Comparison of ENCODE assay signal across 1 cellular context in the genomic region with DNA sequence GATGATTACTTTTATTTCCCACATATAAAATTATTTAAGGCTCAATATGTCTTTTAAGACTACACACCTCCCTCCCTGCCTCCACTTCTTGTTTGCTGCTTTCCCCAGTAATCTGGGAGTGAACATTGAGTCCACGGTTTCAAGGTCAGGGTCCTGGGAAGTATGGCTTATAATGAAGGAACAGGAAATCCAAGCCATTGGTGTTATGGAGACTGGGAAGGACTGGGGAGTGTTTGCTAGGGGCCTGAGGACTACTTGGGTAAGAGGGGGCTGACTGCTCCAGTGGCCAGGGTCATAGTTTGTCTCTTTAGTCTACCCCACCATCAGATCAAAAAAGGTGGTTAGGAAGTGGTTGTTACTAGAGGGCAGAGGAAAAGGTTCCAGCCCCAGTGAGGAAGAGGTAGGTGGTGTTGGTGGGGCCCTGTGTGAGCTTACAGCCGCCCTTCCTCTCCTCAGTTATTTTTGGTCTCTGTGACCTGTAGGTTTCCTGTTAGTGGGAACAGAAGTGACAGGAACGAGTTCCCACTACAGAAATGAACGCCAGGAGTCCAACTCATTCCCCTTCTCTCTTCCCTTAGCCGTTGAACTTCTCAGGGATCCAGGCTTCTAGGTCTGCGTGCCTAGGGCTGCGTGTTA.
TF ChIP-seq lines count a peak whose summit lies in the region.

No MANE protein-coding gene starts in this region.

TF ChIP-seq in HCT116, 20 proteins besides CTCF, POLR2A, EP300 and RAD21:
- TF ChIP-seq, protein P1, sequence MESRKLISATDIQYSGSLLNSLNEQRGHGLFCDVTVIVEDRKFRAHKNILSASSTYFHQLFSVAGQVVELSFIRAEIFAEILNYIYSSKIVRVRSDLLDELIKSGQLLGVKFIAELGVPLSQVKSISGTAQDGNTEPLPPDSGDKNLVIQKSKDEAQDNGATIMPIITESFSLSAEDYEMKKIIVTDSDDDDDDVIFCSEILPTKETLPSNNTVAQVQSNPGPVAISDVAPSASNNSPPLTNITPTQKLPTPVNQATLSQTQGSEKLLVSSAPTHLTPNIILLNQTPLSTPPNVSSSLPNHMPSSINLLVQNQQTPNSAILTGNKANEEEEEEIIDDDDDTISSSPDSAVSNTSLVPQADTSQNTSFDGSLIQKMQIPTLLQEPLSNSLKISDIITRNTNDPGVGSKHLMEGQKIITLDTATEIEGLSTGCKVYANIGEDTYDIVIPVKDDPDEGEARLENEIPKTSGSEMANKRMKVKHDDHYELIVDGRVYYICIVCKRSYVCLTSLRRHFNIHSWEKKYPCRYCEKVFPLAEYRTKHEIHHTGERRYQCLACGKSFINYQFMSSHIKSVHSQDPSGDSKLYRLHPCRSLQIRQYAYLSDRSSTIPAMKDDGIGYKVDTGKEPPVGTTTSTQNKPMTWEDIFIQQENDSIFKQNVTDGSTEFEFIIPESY (IDR thresholded peaks at IDR 0.05; ENCODE audit: extremely low read depth, insufficient replicate concordance, low read length) = no peak
- TF ChIP-seq FOSL1 (IDR thresholded peaks at IDR 0.05; ENCODE audit: low read depth) (no peak), EZH2 (IDR thresholded peaks at IDR 0.05) (no peak), TCF7L2 (IDR thresholded peaks at IDR 0.05; ENCODE audit: borderline replicate concordance, extremely low read depth, insufficient read depth, insufficient read length) (no peak), POLR2AphosphoS5 (IDR thresholded peaks at IDR 0.05; ENCODE audit: low read depth, low read length) (peak; percentile 8; the same call in 1 of the 2 replicates), SRF (IDR thresholded peaks at IDR 0.05; ENCODE audit: low read depth) (no peak), SP1 (IDR thresholded peaks at IDR 0.05; ENCODE audit: low read depth) (no peak)
- TF ChIP-seq, protein P2, sequence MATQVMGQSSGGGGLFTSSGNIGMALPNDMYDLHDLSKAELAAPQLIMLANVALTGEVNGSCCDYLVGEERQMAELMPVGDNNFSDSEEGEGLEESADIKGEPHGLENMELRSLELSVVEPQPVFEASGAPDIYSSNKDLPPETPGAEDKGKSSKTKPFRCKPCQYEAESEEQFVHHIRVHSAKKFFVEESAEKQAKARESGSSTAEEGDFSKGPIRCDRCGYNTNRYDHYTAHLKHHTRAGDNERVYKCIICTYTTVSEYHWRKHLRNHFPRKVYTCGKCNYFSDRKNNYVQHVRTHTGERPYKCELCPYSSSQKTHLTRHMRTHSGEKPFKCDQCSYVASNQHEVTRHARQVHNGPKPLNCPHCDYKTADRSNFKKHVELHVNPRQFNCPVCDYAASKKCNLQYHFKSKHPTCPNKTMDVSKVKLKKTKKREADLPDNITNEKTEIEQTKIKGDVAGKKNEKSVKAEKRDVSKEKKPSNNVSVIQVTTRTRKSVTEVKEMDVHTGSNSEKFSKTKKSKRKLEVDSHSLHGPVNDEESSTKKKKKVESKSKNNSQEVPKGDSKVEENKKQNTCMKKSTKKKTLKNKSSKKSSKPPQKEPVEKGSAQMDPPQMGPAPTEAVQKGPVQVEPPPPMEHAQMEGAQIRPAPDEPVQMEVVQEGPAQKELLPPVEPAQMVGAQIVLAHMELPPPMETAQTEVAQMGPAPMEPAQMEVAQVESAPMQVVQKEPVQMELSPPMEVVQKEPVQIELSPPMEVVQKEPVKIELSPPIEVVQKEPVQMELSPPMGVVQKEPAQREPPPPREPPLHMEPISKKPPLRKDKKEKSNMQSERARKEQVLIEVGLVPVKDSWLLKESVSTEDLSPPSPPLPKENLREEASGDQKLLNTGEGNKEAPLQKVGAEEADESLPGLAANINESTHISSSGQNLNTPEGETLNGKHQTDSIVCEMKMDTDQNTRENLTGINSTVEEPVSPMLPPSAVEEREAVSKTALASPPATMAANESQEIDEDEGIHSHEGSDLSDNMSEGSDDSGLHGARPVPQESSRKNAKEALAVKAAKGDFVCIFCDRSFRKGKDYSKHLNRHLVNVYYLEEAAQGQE (IDR thresholded peaks at IDR 0.05; ENCODE audit: low read depth) = no peak
